In genomic region chr5:139968547-139969261, GRCh38 we compare ENCODE assay signal across 1 cellular context.
TF ChIP-seq lines count a peak whose summit lies in the region.

No MANE protein-coding gene starts in this region.

TF ChIP-seq in GM23338, 12 proteins besides CTCF, POLR2A, EP300 and RAD21 (continued from another document):
- TF ChIP-seq ZNF462 (CRISPR knock-in tag; IDR thresholded peaks at IDR 0.05): no peak
